Comparison of ENCODE assay signal across 8 cellular contexts in genomic region chr5:34598177-34598794, GRCh38. TPM values are rescaled to one million over a fixed set of nuclear protein-coding genes. Genes with fewer than 3 reads are reported as not detected.
DNase-seq lines count a peak whose midpoint lies in the region; TF ChIP-seq lines count a peak whose summit lies in the region.

No MANE protein-coding gene starts in this region.

- no peak overlapping the region for H3K9ac ChIP-seq in OCI-LY3 (ENCODE audit: low read length)

- H3K4me1 Mint-ChIP-seq in glutamatergic neuron (ENCODE audit: low read depth, unreplicated experiment), result peaks cover 22% of the 10 kb centered on the region

- no peak overlapping the region for H3K27ac ChIP-seq in OCI-LY3 (ENCODE audit: low read length)
- peak overlapping the region; percentile 65 for H3K27ac ChIP-seq in epithelial cell of prostate
- H3K27ac ChIP-seq in coronary artery, result peak overlapping the region in 1 of 2 donors; percentile 66

- H4K20me1 ChIP-seq in OCI-LY3 (ENCODE audit: insufficient read depth, low read length), result no peaks in the 10 kb centered on the region

- H3K4me2 ChIP-seq in OCI-LY3 (ENCODE audit: low read length), result peak overlapping the region; percentile 25

- H3K4me1 ChIP-seq in OCI-LY3 (ENCODE audit: low read length), result peaks cover 16% of the 10 kb centered on the region

- in situ Hi-C loops in G401 (cut with HindIII; ENCODE audit: low sequenced_read_pairs), result no loop called here

- H2AFZ ChIP-seq in OCI-LY3 (ENCODE audit: low read depth, low read length), result no peak overlapping the region

- no peak overlapping the region for H3K27ac Mint-ChIP-seq in glutamatergic neuron (ENCODE audit: unreplicated experiment)

- no peak overlapping the region for H3K4me3 Mint-ChIP-seq in glutamatergic neuron (ENCODE audit: unreplicated experiment)

- TF ChIP-seq CTCF in OCI-LY3 (IDR thresholded peaks at IDR 0.05; ENCODE audit: low read depth, low read length), result no peak
- TF ChIP-seq CTCF in coronary artery (IDR thresholded peaks at IDR 0.05), result no peak
- TF ChIP-seq CTCF in glutamatergic neuron (IDR thresholded peaks at IDR 0.05; ENCODE audit: partially characterized antibody, unreplicated experiment), result no peak

- no peaks in the 10 kb centered on the region for H3K36me3 Mint-ChIP-seq in glutamatergic neuron (ENCODE audit: unreplicated experiment)

- H3K79me2 ChIP-seq in OCI-LY3 (ENCODE audit: low read length), result no peaks in the 10 kb centered on the region

- H3K36me3 ChIP-seq in OCI-LY3 (replicated peaks; ENCODE audit: low read depth, low read length), result no peaks in the 10 kb centered on the region

- DNase-seq in G401 (ENCODE audit: low spot score) (peak; percentile 74), epithelial cell of prostate (ENCODE audit: low read depth, low spot score) (peak; percentile 68), pulmonary artery endothelial cell (ENCODE audit: low read depth, low spot score) (peak; percentile 74), NCI-H345 treated with DMSO at 0.1 percent for 48 hours (lab: John Stamatoyannopoulos, UW; ENCODE audit: unreplicated experiment) (no peak), coronary artery (ENCODE audit: low spot score) (no peak), glutamatergic neuron (no peak)
- no peak for DNase-seq in stimulated activated CD4-positive, alpha-beta T cell treated with anti-CD3 and anti-CD28 coated beads, Interleukin-4, amount 100 ng/mL, for 1 hour

- H3K9me3 ChIP-seq in OCI-LY3 (ENCODE audit: insufficient read depth, low read length), result no peaks in the 10 kb centered on the region

- peaks cover 1% of the 10 kb centered on the region for H3K9me3 Mint-ChIP-seq in glutamatergic neuron (ENCODE audit: unreplicated experiment)

- H3K4me3 ChIP-seq in OCI-LY3 (ENCODE audit: low read length) (no peak overlapping the region), coronary artery (no peak overlapping the region)

- H3K27me3 ChIP-seq in OCI-LY3 (ENCODE audit: low read depth, low read length), result no peaks in the 10 kb centered on the region

- no peaks in the 10 kb centered on the region for H3K27me3 Mint-ChIP-seq in glutamatergic neuron (ENCODE audit: unreplicated experiment)

RNA-seq across cellular contexts. Expression of gene RAI14, which starts 57.8 kb away (rescaled TPM):
- 20.0 and 25.5 TPM in 2 replicates for total RNA-seq in G401 (2014; rRNA removed; shearing (Covaris generic))
- total RNA-seq in pulmonary artery endothelial cell (192 and 219 TPM in 2 replicates), glutamatergic neuron (ENCODE audit: unreplicated experiment) (259 TPM)

Comparison
In these comparisons a context has a peak if more than half of its experiments do, and no peak if none do; other contexts are left out.
1. DNase-seq: peak in G401 (single experiment), epithelial cell of prostate (single experiment) and pulmonary artery endothelial cell (single experiment); none in stimulated activated CD4-positive, alpha-beta T cell treated with anti-CD3 and anti-CD28 coated beads, Interleukin-4, amount 100 ng/mL, for 1 hour (single experiment), NCI-H345 treated with DMSO at 0.1 percent for 48 hours (single experiment), coronary artery (single experiment) and glutamatergic neuron (single experiment).